In the genomic region with DNA sequence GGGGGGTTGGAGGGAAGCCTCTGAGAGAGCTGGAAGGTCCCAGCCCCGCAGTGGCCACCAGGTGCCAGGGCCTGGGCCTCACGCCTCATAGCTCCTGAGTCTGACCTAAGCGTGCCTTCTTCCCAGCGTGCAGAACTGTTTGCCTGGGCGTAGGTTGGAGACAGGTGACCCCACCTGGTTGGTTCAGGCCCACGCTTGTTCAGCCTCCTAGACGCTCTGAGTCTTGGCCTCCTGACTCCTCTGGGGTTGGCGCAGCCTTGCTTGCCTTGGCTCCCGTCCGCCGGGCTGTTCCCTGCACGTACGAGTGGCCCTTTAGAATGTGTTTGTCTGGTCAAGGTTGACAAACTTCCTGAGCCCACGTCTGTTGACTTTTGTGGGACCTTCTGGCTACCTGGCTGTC, we compare ENCODE assay signal across 1 cellular context.
TF ChIP-seq lines count a peak whose summit lies in the region.

No MANE protein-coding gene starts in this region.

TF ChIP-seq in liver, 16 proteins besides CTCF, POLR2A, EP300 and RAD21 (continued from another document):
- TF ChIP-seq, protein P1, sequence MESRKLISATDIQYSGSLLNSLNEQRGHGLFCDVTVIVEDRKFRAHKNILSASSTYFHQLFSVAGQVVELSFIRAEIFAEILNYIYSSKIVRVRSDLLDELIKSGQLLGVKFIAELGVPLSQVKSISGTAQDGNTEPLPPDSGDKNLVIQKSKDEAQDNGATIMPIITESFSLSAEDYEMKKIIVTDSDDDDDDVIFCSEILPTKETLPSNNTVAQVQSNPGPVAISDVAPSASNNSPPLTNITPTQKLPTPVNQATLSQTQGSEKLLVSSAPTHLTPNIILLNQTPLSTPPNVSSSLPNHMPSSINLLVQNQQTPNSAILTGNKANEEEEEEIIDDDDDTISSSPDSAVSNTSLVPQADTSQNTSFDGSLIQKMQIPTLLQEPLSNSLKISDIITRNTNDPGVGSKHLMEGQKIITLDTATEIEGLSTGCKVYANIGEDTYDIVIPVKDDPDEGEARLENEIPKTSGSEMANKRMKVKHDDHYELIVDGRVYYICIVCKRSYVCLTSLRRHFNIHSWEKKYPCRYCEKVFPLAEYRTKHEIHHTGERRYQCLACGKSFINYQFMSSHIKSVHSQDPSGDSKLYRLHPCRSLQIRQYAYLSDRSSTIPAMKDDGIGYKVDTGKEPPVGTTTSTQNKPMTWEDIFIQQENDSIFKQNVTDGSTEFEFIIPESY (IDR thresholded peaks at IDR 0.05), result no peak
- TF ChIP-seq JUND (IDR thresholded peaks at IDR 0.05) (no peak), GABPA (IDR thresholded peaks at IDR 0.05 in 1 of 2, conservative IDR thresholded peaks at IDR 0.05 in 1 of 2) (no peak)
